Comparison of ENCODE assay signal across 16 cellular contexts in genomic region chr11:10502770-10503169, GRCh38. TPM values are rescaled to one million over a fixed set of nuclear protein-coding genes. Genes with fewer than 3 reads are reported as not detected.
DNase-seq lines count a peak whose midpoint lies in the region; ATAC-seq and TF ChIP-seq lines count a peak whose summit lies in the region.
"Had no signal": no experiment of that assay in that cellular context is flagged by ENCODE, and none has a peak within 500 bp of the region (broad histone marks: within the 10 kb centered on the region; RNA-seq: fewer than 3 reads in every experiment).

No MANE protein-coding gene starts in this region.

- TF ChIP-seq CTCF in NB4 (IDR thresholded peaks at IDR 0.05; ENCODE audit: low read depth, low read length) (no peak), heart left ventricle (IDR thresholded peaks at IDR 0.05) (no peak), spleen (IDR thresholded peaks at IDR 0.05 in 8 of 11, conservative IDR thresholded peaks at IDR 0.05 in 3 of 11) (no peak)

- no peaks in the 10 kb centered on the region for H3K9me3 Mint-ChIP-seq in T-helper 1 cell treated with Interleukin-12 subunit alpha and Interleukin-12 subunit beta and Interleukin-4 antibody, amounts not matched to agents 30 μg/mL and 1 μg/mL, for 36 hours
- H3K9me3 Mint-ChIP-seq: activated CD4-positive, alpha-beta T cell treated with anti-CD3 and anti-CD28 coated beads, Interleukin-2, amount 10 ng/mL, durations not matched to agents 7 days and 5 days; activated T-cell treated with anti-CD3 and anti-CD28 coated beads, Interleukin-2, amount 50 U/mL, for 4 hours; mesothelial cell of epicardium had no signal

- peaks cover 38% of the 10 kb centered on the region for H3K36me3 Mint-ChIP-seq in T-helper 1 cell treated with Interleukin-12 subunit alpha and Interleukin-12 subunit beta and Interleukin-4 antibody, amounts not matched to agents 30 μg/mL and 1 μg/mL, for 36 hours (ENCODE audit: low read depth)

- no peaks in the 10 kb centered on the region for H3K27me3 Mint-ChIP-seq in T-helper 1 cell treated with Interleukin-12 subunit alpha and Interleukin-12 subunit beta and Interleukin-4 antibody, amounts not matched to agents 30 μg/mL and 1 μg/mL, for 36 hours (ENCODE audit: low read depth)
- H3K27me3 Mint-ChIP-seq: activated CD4-positive, alpha-beta T cell treated with anti-CD3 and anti-CD28 coated beads, Interleukin-2, amount 10 ng/mL, durations not matched to agents 7 days and 5 days had no signal

- H3K27me3 ChIP-seq in heart left ventricle (no peaks in the 10 kb centered on the region), spleen (replicated peaks in 1 of 7) (no peaks in the 10 kb centered on the region)
- H3K27me3 ChIP-seq: stomach had no signal

- H3K27ac ChIP-seq in heart left ventricle (peak overlapping the region in 2 of 12 donors; percentile 27 to 90), spleen (peak overlapping the region; percentile 29 to 93 (median 85))

- TF ChIP-seq POLR2A in NB4 (IDR thresholded peaks at IDR 0.05; ENCODE audit: extremely low read depth, insufficient read length) (no peak), heart left ventricle (IDR thresholded peaks at IDR 0.05) (no peak), spleen (IDR thresholded peaks at IDR 0.05) (no peak)

- peak overlapping the region; percentile 41 for H3K27ac Mint-ChIP-seq in T-helper 1 cell treated with Interleukin-12 subunit alpha and Interleukin-12 subunit beta and Interleukin-4 antibody, amounts not matched to agents 30 μg/mL and 1 μg/mL, for 36 hours
- H3K27ac Mint-ChIP-seq: activated CD4-positive, alpha-beta T cell treated with anti-CD3 and anti-CD28 coated beads, Interleukin-2, amount 10 ng/mL, durations not matched to agents 7 days and 5 days; mesothelial cell of epicardium had no signal

- H3K36me3 ChIP-seq in heart left ventricle = peaks cover 0 to 54% (median 0%) of the 10 kb centered on the region in 9 donors
- H3K36me3 ChIP-seq in spleen = peaks cover 0 to 54% (median 47%) of the 10 kb centered on the region in 6 donors

- no peak for DNase-seq in T-helper 1 cell
- DNase-seq in NB4 (ENCODE audit: low read depth) = peak; percentile 55
- DNase-seq in heart left ventricle = peak in 1 of 5 donors; percentile 38
- peak; percentile 81 for DNase-seq in spleen
- no peak for DNase-seq in SW 1271 (lab: John Stamatoyannopoulos, UW)
- no peak for DNase-seq in OCI-M2 (lab: John Stamatoyannopoulos, UW; ENCODE audit: unreplicated experiment)
- DNase-seq: activated CD4-positive, alpha-beta T cell treated with anti-CD3 and anti-CD28 coated beads, Interleukin-2, amount 10 ng/mL, durations not matched to agents 7 days and 5 days; activated T-cell treated with anti-CD3 and anti-CD28 coated beads, Interleukin-2, amount 50 U/mL, for 4 hours; amniotic stem cell; foreskin melanocyte; NCI-H1694 treated with DMSO at 0.1 percent for 48 hours; nucleus accumbens; stomach had no signal

- peak; percentile 2 to 68 (median 48) for ATAC-seq in heart left ventricle
- ATAC-seq in GM21529 (IDR thresholded peaks at IDR 0.05; ENCODE audit: unreplicated experiment) = no peak
- ATAC-seq: activated T-cell treated with anti-CD3 and anti-CD28 coated beads, Interleukin-2, amount 50 U/mL, for 4 hours had no signal

- H3K4me1 Mint-ChIP-seq in T-helper 1 cell treated with Interleukin-12 subunit alpha and Interleukin-12 subunit beta and Interleukin-4 antibody, amounts not matched to agents 30 μg/mL and 1 μg/mL, for 36 hours (ENCODE audit: low read depth) = no peaks in the 10 kb centered on the region
- H3K4me1 Mint-ChIP-seq: activated CD4-positive, alpha-beta T cell treated with anti-CD3 and anti-CD28 coated beads, Interleukin-2, amount 10 ng/mL, durations not matched to agents 7 days and 5 days; mesothelial cell of epicardium had no signal

- H3K9me3 ChIP-seq in heart left ventricle = no peaks in the 10 kb centered on the region
- H3K9me3 ChIP-seq in spleen = no peaks in the 10 kb centered on the region
- H3K9me3 ChIP-seq: stomach had no signal

- H3K4me1 ChIP-seq in heart left ventricle (peaks cover 0 to 25% (median 0%) of the 10 kb centered on the region in 12 donors), spleen (peaks cover 0 to 53% (median 27%) of the 10 kb centered on the region in 6 donors)

- H3K4me3 Mint-ChIP-seq in T-helper 1 cell treated with Interleukin-12 subunit alpha and Interleukin-12 subunit beta and Interleukin-4 antibody, amounts not matched to agents 30 μg/mL and 1 μg/mL, for 36 hours = no peak overlapping the region
- H3K4me3 Mint-ChIP-seq: activated CD4-positive, alpha-beta T cell treated with anti-CD3 and anti-CD28 coated beads, Interleukin-2, amount 10 ng/mL, durations not matched to agents 7 days and 5 days; activated T-cell treated with anti-CD3 and anti-CD28 coated beads, Interleukin-2, amount 50 U/mL, for 4 hours; mesothelial cell of epicardium had no signal

- no peak overlapping the region for H3K4me3 ChIP-seq in NB4 (ENCODE audit: low read depth, low read length)
- H3K4me3 ChIP-seq in heart left ventricle = no peak overlapping the region
- peak overlapping the region in 1 of 8 donors; percentile 40 for H3K4me3 ChIP-seq in spleen
- H3K4me3 ChIP-seq: stomach had no signal

- intact Hi-C loops in heart left ventricle (cut with DNase I) (loop anchor here in 1 of 10 donors (10.0 kb wide), 1 partner anchor 98 kb away; no protein-coding TSS in a partner anchor), spleen (cut with DNase I; ENCODE audit: low total_unique reads) (no loop called here)

- 87 to 92% (median 91%) methylated on average over 3 of the region's 3 CpGs for WGBS in heart left ventricle, 4 donors
- WGBS in spleen, 5 donors = 53 to 78% (median 65%) methylated on average over 3 of the region's 3 CpGs

RNA-seq across cellular contexts. Expression of gene RNF141, which starts 38.2 kb away (rescaled TPM):
- total RNA-seq in heart left ventricle = 10 to 100 TPM; 18.8 to 42.8 (median 36.5) TPM
- polyA plus RNA-seq in heart left ventricle = 10 to 100 TPM in 1 of 2 donors, 1 to 10 TPM in 1; 7.8 to 11.6 TPM
- 10 to 100 TPM; 45.8 to 86.2 (median 51.3) TPM for total RNA-seq in spleen
- 10 to 100 TPM; 13.3 to 22.2 (median 16.6) TPM for polyA plus RNA-seq in spleen

RNA-seq across cellular contexts. Expression of gene AMPD3, which starts 47.7 kb away (rescaled TPM):
- 10 to 100 TPM in 1 of 9 donors, 1 to 10 TPM in 8; 2.3 to 16.8 (median 3.0) TPM for total RNA-seq in heart left ventricle
- 1 to 10 TPM; 1.0 to 1.1 TPM for polyA plus RNA-seq in heart left ventricle
- total RNA-seq in spleen = 10 to 100 TPM; 19.1 to 54.7 (median 26.5) TPM
- polyA plus RNA-seq in spleen = 10 to 100 TPM in 2 of 3 donors, 1 to 10 TPM in 1; 9.3 to 16.1 (median 12.9) TPM

Comparison
In these comparisons a context has a peak if more than half of its experiments do, and no peak if none do; other contexts are left out.
1. DNase-seq: peak in NB4 (single experiment) and spleen (single experiment); none in T-helper 1 cell (0 of 5), SW 1271 (0 of 2) and OCI-M2 (single experiment).